In genomic region chr9:4662989-4663792, GRCh38 we compare ENCODE assay signal across 8 cellular contexts. TPM values are rescaled to one million over a fixed set of nuclear protein-coding genes. Genes with fewer than 3 reads are reported as not detected.
DNase-seq lines count a peak whose midpoint lies in the region; ATAC-seq and TF ChIP-seq lines count a peak whose summit lies in the region.

No MANE protein-coding gene starts in this region.

- H3K27ac ChIP-seq in HL-60 (replicated peaks) (no peak overlapping the region), thoracic aorta (peak overlapping the region; percentile 64 to 74)

- peaks cover 55% of the 10 kb centered on the region for H3K4me1 Mint-ChIP-seq in activated naive CD8-positive, alpha-beta T cell treated with anti-CD3 and anti-CD28 coated beads, Interleukin-2, amount 50 U/mL, for 24 hours

- peak overlapping the region; percentile 91 for H3K4me3 Mint-ChIP-seq in activated naive CD8-positive, alpha-beta T cell treated with anti-CD3 and anti-CD28 coated beads, Interleukin-2, amount 50 U/mL, for 24 hours

- peak overlapping the region; percentile 68 for H3K27ac Mint-ChIP-seq in activated naive CD8-positive, alpha-beta T cell treated with anti-CD3 and anti-CD28 coated beads, Interleukin-2, amount 50 U/mL, for 24 hours

- H3K9me3 Mint-ChIP-seq in activated naive CD8-positive, alpha-beta T cell treated with anti-CD3 and anti-CD28 coated beads, Interleukin-2, amount 50 U/mL, for 24 hours = no peaks in the 10 kb centered on the region

- ATAC-seq in activated naive CD8-positive, alpha-beta T cell treated with anti-CD3 and anti-CD28 coated beads, Interleukin-2, amount 50 U/mL, for 24 hours = no peak
- no peak for ATAC-seq in thoracic aorta (ENCODE audit: insufficient number of reproducible peaks, low FRiP score, low read depth)

- H3K9me3 ChIP-seq in thoracic aorta = no peaks in the 10 kb centered on the region

- peaks cover 13 to 47% of the 10 kb centered on the region in 2 donors for H3K4me1 ChIP-seq in thoracic aorta (ENCODE audit: control insufficient read depth in 1 of 2, low read depth in 2 of 2)

- H3K36me3 ChIP-seq in thoracic aorta = no peaks in the 10 kb centered on the region

- no peaks in the 10 kb centered on the region for H3K27me3 Mint-ChIP-seq in activated naive CD8-positive, alpha-beta T cell treated with anti-CD3 and anti-CD28 coated beads, Interleukin-2, amount 50 U/mL, for 24 hours

- TF ChIP-seq CTCF in HL-60 (IDR thresholded peaks at IDR 0.05; ENCODE audit: insufficient read depth, low read length) (no peak), thoracic aorta (IDR thresholded peaks at IDR 0.05) (no peak)

- peak; percentile 33 for DNase-seq in Caki2 (ENCODE audit: low read depth)
- DNase-seq in HL-60 (ENCODE audit: low read depth in 1 of 2, low spot score in 1 of 2) = no peak
- DNase-seq in activated naive CD8-positive, alpha-beta T cell treated with anti-CD3 and anti-CD28 coated beads, Interleukin-2, amount 50 U/mL, for 24 hours = no peak
- peak; percentile 56 for DNase-seq in kidney tubule cell (ENCODE audit: low spot score)
- no peak for DNase-seq in thoracic aorta (ENCODE audit: low spot score)
- DNase-seq in CD1c-positive myeloid dendritic cell (ENCODE audit: extremely low spot score) = no peak
- DNase-seq in effector CD4-positive, alpha-beta T cell = no peak
- DNase-seq in GF-D8 (lab: John Stamatoyannopoulos, UW) = no peak

- in situ Hi-C loops in Caki2 (cut with HindIII; ENCODE audit: low pct_unique_long_range_greater_than_20kb, low sequenced_read_pairs) = no loop called here

- H3K4me3 ChIP-seq in HL-60 (replicated peaks; ENCODE audit: insufficient read depth, low read length) (peak overlapping the region; percentile 68), thoracic aorta (peak overlapping the region; percentile 90)

- H3K36me3 Mint-ChIP-seq in activated naive CD8-positive, alpha-beta T cell treated with anti-CD3 and anti-CD28 coated beads, Interleukin-2, amount 50 U/mL, for 24 hours (ENCODE audit: low read depth) = no peaks in the 10 kb centered on the region

- H3K27me3 ChIP-seq in HL-60 (ENCODE audit: insufficient read depth, poor library complexity, severe bottlenecking) (no peaks in the 10 kb centered on the region), thoracic aorta (replicated peaks; ENCODE audit: insufficient read depth) (no peaks in the 10 kb centered on the region)

RNA-seq across cellular contexts. Expression of gene PLPP6, which starts 1.1 kb away (rescaled TPM):
- 2.1 and 6.9 TPM in 2 replicates for total RNA-seq in Caki2 (2014; rRNA removed; shearing (Covaris generic); ENCODE audit: low replicate concordance)
- 1 to 10 TPM; 4.5 to 5.0 TPM for total RNA-seq in thoracic aorta

RNA-seq across cellular contexts. Expression of gene SPATA6L, which starts 3.1 kb away (rescaled TPM):
- 0.20 and 4.4 TPM in 2 replicates for total RNA-seq in Caki2 (2014; rRNA removed; shearing (Covaris generic); ENCODE audit: low replicate concordance)
- 1 to 10 TPM; 1.8 to 2.4 TPM for total RNA-seq in thoracic aorta

RNA-seq across cellular contexts. Expression of gene CDC37L1, which starts 16.2 kb away (rescaled TPM):
- 8.7 and 9.5 TPM in 2 replicates for total RNA-seq in Caki2 (2014; rRNA removed; shearing (Covaris generic); ENCODE audit: low replicate concordance)
- total RNA-seq in thoracic aorta = 10 to 100 TPM; 22.5 to 46.2 TPM

Comparison
In these comparisons a context has a peak if more than half of its experiments do, and no peak if none do; other contexts are left out.
1. DNase-seq: peak in Caki2 (single experiment) and kidney tubule cell (single experiment); none in HL-60 (0 of 2), activated naive CD8-positive, alpha-beta T cell treated with anti-CD3 and anti-CD28 coated beads, Interleukin-2, amount 50 U/mL, for 24 hours (single experiment), thoracic aorta (single experiment), CD1c-positive myeloid dendritic cell (single experiment), effector CD4-positive, alpha-beta T cell (single experiment) and GF-D8 (single experiment).